7 cellular contexts compared by ENCODE assay signal in the genomic region with DNA sequence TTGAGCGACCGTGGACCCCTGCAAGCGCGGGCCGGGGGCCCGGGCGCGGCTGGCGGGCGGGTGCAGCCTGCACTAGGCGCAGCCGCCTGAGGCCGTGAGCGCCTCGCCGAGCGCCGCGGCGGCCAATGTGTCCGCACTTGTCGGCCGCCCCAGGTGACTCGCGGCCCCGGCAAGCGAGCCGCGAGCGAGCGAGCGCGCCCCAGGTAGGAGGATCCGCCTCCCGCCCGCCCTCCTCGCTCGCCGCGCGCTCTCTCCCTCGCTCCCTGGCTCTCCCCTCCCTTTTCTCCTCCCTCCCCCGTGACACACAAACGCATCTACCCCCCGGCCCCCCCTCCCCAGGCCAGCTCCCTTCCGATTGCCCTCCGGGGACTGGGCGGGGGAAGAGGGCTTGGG. TPM values are rescaled to one million over a fixed set of nuclear protein-coding genes. Genes with fewer than 3 reads are reported as not detected.
DNase-seq lines count a peak whose midpoint lies in the region; ATAC-seq and TF ChIP-seq lines count a peak whose summit lies in the region.

A gene (minus strand): TSS at position 160 of the 393 bp plus-strand sequence. CDS start 408 bp downstream, outside the sequence.

- H3K9me3 ChIP-seq in endocrine pancreas (ENCODE audit: control insufficient read depth, low read length) (no peaks in the 10 kb centered on the region), psoas muscle (no peaks in the 10 kb centered on the region)

- H3K4me3 ChIP-seq in GM12875 (ENCODE audit: low read depth, low read length) = peak within 1 kb of the TSS; percentile 16
- H3K4me3 ChIP-seq in endocrine pancreas (ENCODE audit: control insufficient read depth, insufficient read depth, low read length) = no peak within 1 kb of the TSS
- peak within 1 kb of the TSS; percentile 41 for H3K4me3 ChIP-seq in psoas muscle

- H3K27me3 ChIP-seq in endocrine pancreas (ENCODE audit: control insufficient read depth, insufficient read depth, low read length) (peaks cover 4% of the 10 kb centered on the region), psoas muscle (ENCODE audit: insufficient read depth in 3 of 3, low read length in 2 of 3) (peaks cover 0 to 59% (median 33%) of the 10 kb centered on the region in 3 donors)

- intact Hi-C loops in psoas muscle (cut with DNase I) = no loop called here
- intact Hi-C loops in head of caudate nucleus (cut with DNase I) = no loop called here

- peak within 1 kb of the TSS; percentile 30 for H3K9ac ChIP-seq in endocrine pancreas (ENCODE audit: control insufficient read depth, insufficient read depth, low read length)

- ATAC-seq in psoas muscle (no peak), GM21717 (IDR thresholded peaks at IDR 0.05; ENCODE audit: unreplicated experiment) (no peak), GM18498 (IDR thresholded peaks at IDR 0.05; ENCODE audit: unreplicated experiment) (no peak)

- 0 to 3% (median 1%) methylated on average over 21 to 48 of the region's 48 CpGs for WGBS in psoas muscle, 3 donors

- DNase-seq in NCI-H226 (peak; percentile 64), psoas muscle (no peak), head of caudate nucleus (no peak)

- H3K4me1 ChIP-seq in endocrine pancreas (ENCODE audit: control insufficient read depth, insufficient read depth, low read length) = no peaks in the 10 kb centered on the region
- H3K4me1 ChIP-seq in psoas muscle = peaks cover 6% of the 10 kb centered on the region

- no peak within 1 kb of the TSS for H3K27ac ChIP-seq in psoas muscle

- H3K36me3 ChIP-seq in endocrine pancreas (ENCODE audit: control insufficient read depth, insufficient read depth, low read length) (no peaks in the 10 kb centered on the region), psoas muscle (ENCODE audit: insufficient read depth in 1 of 2, low read depth in 1 of 2) (no peaks in the 10 kb centered on the region)

- TF ChIP-seq CTCF in GM12875 (IDR thresholded peaks at IDR 0.05; ENCODE audit: borderline replicate concordance, insufficient read depth, low read depth, low read length) = no peak
- TF ChIP-seq CTCF in psoas muscle (IDR thresholded peaks at IDR 0.05) = no peak

RNA-seq across cellular contexts. Expression of the gene that starts here (rescaled TPM):
- not detected for total RNA-seq in psoas muscle
- polyA plus RNA-seq in psoas muscle = under 1 TPM in 1 of 3 donors, not detected in 2; 0.05 TPM
